1 cellular context compared by ENCODE assay signal in genomic region chr3:156681003-156681402, GRCh38.
A peak's percentile ranks its signal among the peaks of the same experiment; 100 is the strongest.
TF ChIP-seq lines count a peak whose summit lies in the region.

No MANE protein-coding gene starts in this region.

TF ChIP-seq in K562, 482 proteins besides CTCF, POLR2A, EP300 and RAD21 (continued from another document and continues in another):
- TF ChIP-seq ZNF316 (IDR thresholded peaks at IDR 0.05), result no peak
- TF ChIP-seq CREM (IDR thresholded peaks at IDR 0.05; ENCODE audit: low read depth), result no peak
- TF ChIP-seq ETS2 (tag; IDR thresholded peaks at IDR 0.05; ENCODE audit: borderline replicate concordance, poor library complexity, severe bottlenecking), result no peak
- no peak for TF ChIP-seq ZC3H11A (IDR thresholded peaks at IDR 0.05; ENCODE audit: low read depth, low read length)
- TF ChIP-seq MEF2A (IDR thresholded peaks at IDR 0.05; ENCODE audit: control insufficient read depth, low read depth, low read length), result no peak
- no peak for TF ChIP-seq ZNF133 (CRISPR knock-in tag; IDR thresholded peaks at IDR 0.05)
- no peak for TF ChIP-seq GABPB2 (CRISPR knock-in tag; conservative IDR thresholded peaks at IDR 0.05)
- TF ChIP-seq ELF1 (tag; IDR thresholded peaks at IDR 0.05), result peak; percentile 74
- TF ChIP-seq CBFA2T3 (IDR thresholded peaks at IDR 0.05), result peak; percentile 53
- TF ChIP-seq CCNT2 (IDR thresholded peaks at IDR 0.05; ENCODE audit: borderline replicate concordance, extremely low read depth, insufficient read length, low read depth, low read length), result peak; percentile 25
- no peak for TF ChIP-seq PBX2 (CRISPR knock-in tag; IDR thresholded peaks at IDR 0.05; ENCODE audit: low read depth)
- peak; percentile 92 for TF ChIP-seq PBX2 (tag; conservative IDR thresholded peaks at IDR 0.05; ENCODE audit: low read depth)
- TF ChIP-seq ZKSCAN3 (CRISPR knock-in tag; IDR thresholded peaks at IDR 0.05), result no peak
- no peak for TF ChIP-seq CREBBP (IDR thresholded peaks at IDR 0.05; ENCODE audit: low read depth, low read length)
- TF ChIP-seq FOXA3 (CRISPR knock-in tag; conservative IDR thresholded peaks at IDR 0.05 in 1 of 2, IDR thresholded peaks at IDR 0.05 in 1 of 2), result peak; percentile 73 to 75; a peak in 2 of 4 replicates
- no peak for TF ChIP-seq GABPB1 (CRISPR knock-in tag; IDR thresholded peaks at IDR 0.05)
- no peak for TF ChIP-seq FUS (optimal IDR thresholded peaks at IDR 0.05; ENCODE audit: low read depth, low read length)
- no peak for TF ChIP-seq CXXC5 (CRISPR knock-in tag; IDR thresholded peaks at IDR 0.05)
- peak; percentile 92 for TF ChIP-seq MEIS2 (IDR thresholded peaks at IDR 0.05; ENCODE audit: partially characterized antibody)
- TF ChIP-seq, protein P1, sequence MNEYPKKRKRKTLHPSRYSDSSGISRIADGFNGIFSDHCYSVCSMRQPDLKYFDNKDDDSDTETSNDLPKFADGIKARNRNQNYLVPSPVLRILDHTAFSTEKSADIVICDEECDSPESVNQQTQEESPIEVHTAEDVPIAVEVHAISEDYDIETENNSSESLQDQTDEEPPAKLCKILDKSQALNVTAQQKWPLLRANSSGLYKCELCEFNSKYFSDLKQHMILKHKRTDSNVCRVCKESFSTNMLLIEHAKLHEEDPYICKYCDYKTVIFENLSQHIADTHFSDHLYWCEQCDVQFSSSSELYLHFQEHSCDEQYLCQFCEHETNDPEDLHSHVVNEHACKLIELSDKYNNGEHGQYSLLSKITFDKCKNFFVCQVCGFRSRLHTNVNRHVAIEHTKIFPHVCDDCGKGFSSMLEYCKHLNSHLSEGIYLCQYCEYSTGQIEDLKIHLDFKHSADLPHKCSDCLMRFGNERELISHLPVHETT (CRISPR knock-in tag; conservative IDR thresholded peaks at IDR 0.05 in 1 of 2, IDR thresholded peaks at IDR 0.05 in 1 of 2), result peak in 1 of 2 experiments; percentile 54; a peak in 1 of 4 replicates
- no peak for TF ChIP-seq ZNF3 (CRISPR knock-in tag; IDR thresholded peaks at IDR 0.05)
- no peak for TF ChIP-seq GTF2A2 (tag; IDR thresholded peaks at IDR 0.05)
- peak; percentile 67; the same call in 1 of the 2 replicates for TF ChIP-seq MXI1 (IDR thresholded peaks at IDR 0.05; ENCODE audit: low read depth, low read length)
- peak; percentile 39; the same call in 1 of the 2 replicates for TF ChIP-seq ARID1B (IDR thresholded peaks at IDR 0.05)
- TF ChIP-seq ZBTB5 (IDR thresholded peaks at IDR 0.05), result no peak
- TF ChIP-seq PKNOX1 (IDR thresholded peaks at IDR 0.05), result peak; percentile 55
- TF ChIP-seq ZNF354B (CRISPR knock-in tag; IDR thresholded peaks at IDR 0.05), result no peak
- peak; percentile 82 for TF ChIP-seq CEBPB (tag; IDR thresholded peaks at IDR 0.05)
- no peak for TF ChIP-seq TRIM25 (IDR thresholded peaks at IDR 0.05; ENCODE audit: borderline replicate concordance)
- TF ChIP-seq FOXJ3 (CRISPR knock-in tag; IDR thresholded peaks at IDR 0.05), result peak; percentile 88
- no peak for TF ChIP-seq NFIC (IDR thresholded peaks at IDR 0.05)
- peak; percentile 12; the same call in 1 of the 2 replicates for TF ChIP-seq SMARCA4 (IDR thresholded peaks at IDR 0.05)
- no peak for TF ChIP-seq EHMT2 (IDR thresholded peaks at IDR 0.05)
- TF ChIP-seq XRCC3 (IDR thresholded peaks at IDR 0.05), result no peak
- no peak for TF ChIP-seq HMGXB4 (CRISPR knock-in tag; IDR thresholded peaks at IDR 0.05)
- peak; percentile 83 for TF ChIP-seq RFX1 (IDR thresholded peaks at IDR 0.05)
- no peak for TF ChIP-seq PTRF (tag; IDR thresholded peaks at IDR 0.05)
- TF ChIP-seq CEBPG (CRISPR knock-in tag; IDR thresholded peaks at IDR 0.05), result no peak; the same call in 1 of the 2 replicates
- TF ChIP-seq CEBPG (tag; conservative IDR thresholded peaks at IDR 0.05 in 1 of 2, IDR thresholded peaks at IDR 0.05 in 1 of 2), result peak; percentile 51 to 56; a peak in 3 of 4 replicates
- no peak for TF ChIP-seq ATF7 (IDR thresholded peaks at IDR 0.05)
- TF ChIP-seq, protein P2, sequence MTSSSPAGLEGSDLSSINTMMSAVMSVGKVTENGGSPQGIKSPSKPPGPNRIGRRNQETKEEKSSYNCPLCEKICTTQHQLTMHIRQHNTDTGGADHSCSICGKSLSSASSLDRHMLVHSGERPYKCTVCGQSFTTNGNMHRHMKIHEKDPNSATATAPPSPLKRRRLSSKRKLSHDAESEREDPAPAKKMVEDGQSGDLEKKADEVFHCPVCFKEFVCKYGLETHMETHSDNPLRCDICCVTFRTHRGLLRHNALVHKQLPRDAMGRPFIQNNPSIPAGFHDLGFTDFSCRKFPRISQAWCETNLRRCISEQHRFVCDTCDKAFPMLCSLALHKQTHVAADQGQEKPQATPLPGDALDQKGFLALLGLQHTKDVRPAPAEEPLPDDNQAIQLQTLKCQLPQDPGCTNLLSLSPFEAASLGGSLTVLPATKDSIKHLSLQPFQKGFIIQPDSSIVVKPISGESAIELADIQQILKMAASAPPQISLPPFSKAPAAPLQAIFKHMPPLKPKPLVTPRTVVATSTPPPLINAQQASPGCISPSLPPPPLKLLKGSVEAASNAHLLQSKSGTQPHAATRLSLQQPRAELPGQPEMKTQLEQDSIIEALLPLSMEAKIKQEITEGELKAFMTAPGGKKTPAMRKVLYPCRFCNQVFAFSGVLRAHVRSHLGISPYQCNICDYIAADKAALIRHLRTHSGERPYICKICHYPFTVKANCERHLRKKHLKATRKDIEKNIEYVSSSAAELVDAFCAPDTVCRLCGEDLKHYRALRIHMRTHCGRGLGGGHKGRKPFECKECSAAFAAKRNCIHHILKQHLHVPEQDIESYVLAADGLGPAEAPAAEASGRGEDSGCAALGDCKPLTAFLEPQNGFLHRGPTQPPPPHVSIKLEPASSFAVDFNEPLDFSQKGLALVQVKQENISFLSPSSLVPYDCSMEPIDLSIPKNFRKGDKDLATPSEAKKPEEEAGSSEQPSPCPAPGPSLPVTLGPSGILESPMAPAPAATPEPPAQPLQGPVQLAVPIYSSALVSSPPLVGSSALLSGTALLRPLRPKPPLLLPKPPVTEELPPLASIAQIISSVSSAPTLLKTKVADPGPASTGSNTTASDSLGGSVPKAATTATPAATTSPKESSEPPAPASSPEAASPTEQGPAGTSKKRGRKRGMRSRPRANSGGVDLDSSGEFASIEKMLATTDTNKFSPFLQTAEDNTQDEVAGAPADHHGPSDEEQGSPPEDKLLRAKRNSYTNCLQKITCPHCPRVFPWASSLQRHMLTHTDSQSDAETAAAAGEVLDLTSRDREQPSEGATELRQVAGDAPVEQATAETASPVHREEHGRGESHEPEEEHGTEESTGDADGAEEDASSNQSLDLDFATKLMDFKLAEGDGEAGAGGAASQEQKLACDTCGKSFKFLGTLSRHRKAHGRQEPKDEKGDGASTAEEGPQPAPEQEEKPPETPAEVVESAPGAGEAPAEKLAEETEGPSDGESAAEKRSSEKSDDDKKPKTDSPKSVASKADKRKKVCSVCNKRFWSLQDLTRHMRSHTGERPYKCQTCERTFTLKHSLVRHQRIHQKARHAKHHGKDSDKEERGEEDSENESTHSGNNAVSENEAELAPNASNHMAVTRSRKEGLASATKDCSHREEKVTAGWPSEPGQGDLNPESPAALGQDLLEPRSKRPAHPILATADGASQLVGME (CRISPR knock-in tag; IDR thresholded peaks at IDR 0.05), result 0 out of 2 replicates have a peak, but pooled peaks have one; percentile 31
- no peak for TF ChIP-seq CHCHD3 (CRISPR knock-in tag; IDR thresholded peaks at IDR 0.05)
- no peak for TF ChIP-seq TAF15 (IDR thresholded peaks at IDR 0.05; ENCODE audit: low read depth, low read length)
- TF ChIP-seq HNRNPUL1 (IDR thresholded peaks at IDR 0.05; ENCODE audit: low read length), result no peak
- TF ChIP-seq CBFA2T2 (conservative IDR thresholded peaks at IDR 0.05), result 0 out of 2 replicates have a peak, but pooled peaks have one; percentile 4
- TF ChIP-seq RBM14 (IDR thresholded peaks at IDR 0.05; ENCODE audit: borderline replicate concordance, insufficient read depth, low read depth, low read length), result no peak
- TF ChIP-seq ESRRB (CRISPR knock-in tag; IDR thresholded peaks at IDR 0.05; ENCODE audit: borderline replicate concordance), result no peak
- peak in 1 of 2 experiments; percentile 22; a peak in 1 of 4 replicates for TF ChIP-seq HDAC1 (IDR thresholded peaks at IDR 0.05)
- peak; percentile 49; the same call in 1 of the 2 replicates for TF ChIP-seq LCOR (CRISPR knock-in tag; IDR thresholded peaks at IDR 0.05)
